ENCODE assay signal across 25 cellular contexts in genomic region chr18:9435041-9435440, GRCh38.
"Had no signal": no experiment of that assay in that cellular context is flagged by ENCODE, and none has a peak within 500 bp of the region (broad histone marks: within the 10 kb centered on the region; RNA-seq: fewer than 3 reads in every experiment).

No MANE protein-coding gene starts in this region.

- H3K79me2 ChIP-seq: parathyroid adenoma had no signal

- H2AFZ ChIP-seq: parathyroid adenoma had no signal

- DNase-seq: activated CD4-positive, alpha-beta T cell treated with anti-CD3 and anti-CD28 coated beads for 48 hours; activated CD4-positive, alpha-beta T cell treated with anti-CD3 and anti-CD28 coated beads, Interleukin-2, amount 50 U/mL, for 48 hours; activated CD8-positive, alpha-beta memory T cell treated with anti-CD3 and anti-CD28 coated beads for 24 hours; activated effector memory CD4-positive, alpha-beta T cell treated with Interleukin-2 at 50 U/mL for 16 hours; activated naive CD4-positive, alpha-beta T cell treated with Interleukin-2 at 50 U/mL for 16 hours; aorta; brain microvascular endothelial cell; esophagus squamous epithelium; left ventricle myocardium inferior; mesendoderm; mucosa of descending colon; nucleus accumbens; spleen; stimulated activated CD4-positive, alpha-beta T cell treated with anti-CD3 and anti-CD28 coated beads, Interleukin-2, amount 100 ng/mL, for 48 hours; stimulated activated naive CD4-positive, alpha-beta T cell treated with Interleukin-2 at 50 U/mL for 16 hours; T1000; WERI-Rb-1 had no signal

- H3K9ac ChIP-seq: parathyroid adenoma had no signal

- H3K27ac Mint-ChIP-seq: activated naive CD8-positive, alpha-beta T cell; T-helper 1 cell treated with Interleukin-12 subunit alpha and Interleukin-12 subunit beta and Interleukin-4 antibody, amounts not matched to agents 30 μg/mL and 1 μg/mL, for 36 hours had no signal

- H3K9me3 ChIP-seq: esophagus squamous epithelium, left ventricle myocardium inferior, mucosa of descending colon, right atrium auricular region, spleen, tibial nerve had no signal

- H3K9me3 Mint-ChIP-seq: natural killer cell treated with Interleukin-12 subunit alpha and Interleukin-12 subunit beta and Interleukin-15 and Interleukin-18, amount 100 ng/mL, for 72 hours; T-helper 1 cell treated with Interleukin-12 subunit alpha and Interleukin-12 subunit beta and Interleukin-4 antibody, amounts not matched to agents 30 μg/mL and 1 μg/mL, for 36 hours had no signal

- ATAC-seq: activated CD4-positive, CD25-positive, alpha-beta regulatory T cell treated with anti-CD3 and anti-CD28 coated beads, Interleukin-2, amount 50 U/mL, for 24 hours; mucosa of descending colon had no signal

- H3K27ac ChIP-seq: brain microvascular endothelial cell, parathyroid adenoma, right atrium auricular region had no signal

- H3K27me3 ChIP-seq: brain microvascular endothelial cell, esophagus squamous epithelium, right atrium auricular region, spleen, tibial nerve had no signal

- H3K36me3 Mint-ChIP-seq: activated naive CD8-positive, alpha-beta T cell; natural killer cell treated with Interleukin-12 subunit alpha and Interleukin-12 subunit beta and Interleukin-15 and Interleukin-18, amount 100 ng/mL, for 72 hours had no signal

- H3K36me3 ChIP-seq: brain microvascular endothelial cell, esophagus squamous epithelium, left ventricle myocardium inferior, right atrium auricular region, spleen, tibial nerve, WERI-Rb-1 had no signal

- H3K4me3 Mint-ChIP-seq: activated naive CD8-positive, alpha-beta T cell; T-helper 1 cell treated with Interleukin-12 subunit alpha and Interleukin-12 subunit beta and Interleukin-4 antibody, amounts not matched to agents 30 μg/mL and 1 μg/mL, for 36 hours had no signal

- H3K4me3 ChIP-seq: esophagus squamous epithelium, lung, mucosa of descending colon, right atrium auricular region, spleen, tibial nerve had no signal
